In genomic region chr1:202365092-202365815, GRCh38 we compare ENCODE assay signal across 16 cellular contexts. TPM values are rescaled to one million over a fixed set of nuclear protein-coding genes. Genes with fewer than 3 reads are reported as not detected.
A peak's percentile ranks its signal among the peaks of the same experiment; 100 is the strongest.
DNase-seq lines count a peak whose midpoint lies in the region; ATAC-seq and TF ChIP-seq lines count a peak whose summit lies in the region.
"Had no signal": no experiment of that assay in that cellular context is flagged by ENCODE, and none has a peak within 500 bp of the region (broad histone marks: within the 10 kb centered on the region; RNA-seq: fewer than 3 reads in every experiment).

No MANE protein-coding gene starts in this region.

- peak overlapping the region in 1 of 12 donors; percentile 4 for H3K27ac ChIP-seq in heart left ventricle
- H3K27ac ChIP-seq in right atrium auricular region = no peak overlapping the region
- H3K27ac ChIP-seq in hepatocyte = no peak overlapping the region
- H3K27ac ChIP-seq: foreskin keratinocyte, tibial artery had no signal

- intact Hi-C loops in heart left ventricle (cut with DNase I) = no loop called here
- intact Hi-C loops in left cardiac atrium (cut with DNase I) = no loop called here

- peaks cover 0 to 36% (median 9%) of the 10 kb centered on the region in 12 donors for H3K4me1 ChIP-seq in heart left ventricle
- H3K4me1 ChIP-seq in right atrium auricular region = peaks cover 0 to 12% of the 10 kb centered on the region in 2 donors
- no peaks in the 10 kb centered on the region for H3K4me1 ChIP-seq in hepatocyte (ENCODE audit: insufficient read depth)
- H3K4me1 ChIP-seq: foreskin keratinocyte had no signal

- DNase-seq in heart left ventricle (no peak), right atrium auricular region (ENCODE audit: low spot score) (no peak), amniotic epithelial cell (ENCODE audit: low read depth) (peak; percentile 71), left cardiac atrium (no peak), hepatocyte (ENCODE audit: low spot score) (no peak), globus pallidus (ENCODE audit: low spot score) (no peak)
- no peak for DNase-seq in activated T-cell treated with anti-CD3 and anti-CD28 coated beads, Interleukin-2, amount 50 U/mL, for 4 hours
- DNase-seq: activated naive CD8-positive, alpha-beta T cell treated with anti-CD3 and anti-CD28 coated beads, Interleukin-2, amount 10 ng/mL, durations not matched to agents 7 days and 5 days; NCI-H1092; NCI-H526 treated with DMSO at 0.1 percent for 48 hours; SIG-M5; stimulated activated CD4-positive, alpha-beta T cell treated with anti-CD3 and anti-CD28 coated beads, Interleukin-12 subunit alpha, Interleukin-12 subunit beta, amount 100 ng/mL, for 4 hours had no signal

- H3K4me1 Mint-ChIP-seq in activated T-cell treated with anti-CD3 and anti-CD28 coated beads, Interleukin-2, amount 50 U/mL, for 4 hours (ENCODE audit: low read depth) = peaks cover 4% of the 10 kb centered on the region
- H3K4me1 Mint-ChIP-seq: activated naive CD8-positive, alpha-beta T cell treated with anti-CD3 and anti-CD28 coated beads, Interleukin-2, amount 10 ng/mL, durations not matched to agents 7 days and 5 days had no signal

- peaks cover 1% of the 10 kb centered on the region for H3K36me3 Mint-ChIP-seq in activated T-cell treated with anti-CD3 and anti-CD28 coated beads, Interleukin-2, amount 50 U/mL, for 4 hours (ENCODE audit: insufficient read depth)
- H3K36me3 Mint-ChIP-seq: activated naive CD8-positive, alpha-beta T cell treated with anti-CD3 and anti-CD28 coated beads, Interleukin-2, amount 10 ng/mL, durations not matched to agents 7 days and 5 days had no signal

- H3K36me3 ChIP-seq in heart left ventricle = no peaks in the 10 kb centered on the region
- H3K36me3 ChIP-seq in right atrium auricular region = no peaks in the 10 kb centered on the region
- no peaks in the 10 kb centered on the region for H3K36me3 ChIP-seq in hepatocyte (replicated peaks; ENCODE audit: insufficient read depth, low read depth)
- H3K36me3 ChIP-seq: tibial artery had no signal

- TF ChIP-seq CTCF in heart left ventricle (IDR thresholded peaks at IDR 0.05) (no peak), right atrium auricular region (IDR thresholded peaks at IDR 0.05) (no peak), hepatocyte (IDR thresholded peaks at IDR 0.05; ENCODE audit: poor library complexity) (no peak)

- 56 to 64% (median 62%) methylated on average over 4 of the region's 4 CpGs for WGBS in heart left ventricle, 4 donors
- 87% methylated on average over 4 of the region's 4 CpGs for WGBS in hepatocyte (ENCODE audit: low lambda C conversion rate, missing lambda C conversion rate)

- no peak overlapping the region for H3K4me2 ChIP-seq in hepatocyte

- no peak overlapping the region for H3K4me3 ChIP-seq in heart left ventricle
- H3K4me3 ChIP-seq in right atrium auricular region = no peak overlapping the region
- H3K4me3 ChIP-seq in hepatocyte = no peak overlapping the region
- H3K4me3 ChIP-seq: tibial artery had no signal

- H3K27me3 Mint-ChIP-seq in activated T-cell treated with anti-CD3 and anti-CD28 coated beads, Interleukin-2, amount 50 U/mL, for 4 hours (ENCODE audit: low read depth) = no peaks in the 10 kb centered on the region
- H3K27me3 Mint-ChIP-seq: activated naive CD8-positive, alpha-beta T cell treated with anti-CD3 and anti-CD28 coated beads, Interleukin-2, amount 10 ng/mL, durations not matched to agents 7 days and 5 days; dendritic cell treated with granulocyte-macrophage colony-stimulating factor and Interleukin-4, amounts not matched to agents 40 ng/mL and 50 ng/mL, for 4 days had no signal

- no peaks in the 10 kb centered on the region for H3K27me3 ChIP-seq in heart left ventricle
- no peaks in the 10 kb centered on the region for H3K27me3 ChIP-seq in right atrium auricular region
- H3K27me3 ChIP-seq in hepatocyte = no peaks in the 10 kb centered on the region
- H3K27me3 ChIP-seq: foreskin keratinocyte, tibial artery had no signal

- H2AFZ ChIP-seq in hepatocyte = no peak overlapping the region

- no peaks in the 10 kb centered on the region for H3K9me2 ChIP-seq in hepatocyte (replicated peaks; ENCODE audit: insufficient read depth)

- H3K79me2 ChIP-seq in hepatocyte = peaks cover 59% of the 10 kb centered on the region

- H3K9me3 ChIP-seq in heart left ventricle (peaks cover 0 to 2% (median 0%) of the 10 kb centered on the region in 12 donors), right atrium auricular region (no peaks in the 10 kb centered on the region), hepatocyte (ENCODE audit: low read depth) (no peaks in the 10 kb centered on the region)
- H3K9me3 ChIP-seq: tibial artery had no signal

- TF ChIP-seq POLR2A in heart left ventricle (IDR thresholded peaks at IDR 0.05) = no peak

- H3K9me3 Mint-ChIP-seq in activated T-cell treated with anti-CD3 and anti-CD28 coated beads, Interleukin-2, amount 50 U/mL, for 4 hours = no peaks in the 10 kb centered on the region
- H3K9me3 Mint-ChIP-seq: activated naive CD8-positive, alpha-beta T cell treated with anti-CD3 and anti-CD28 coated beads, Interleukin-2, amount 10 ng/mL, durations not matched to agents 7 days and 5 days; dendritic cell treated with granulocyte-macrophage colony-stimulating factor and Interleukin-4, amounts not matched to agents 40 ng/mL and 50 ng/mL, for 4 days had no signal

- peak in 3 of 4 donors; percentile 40 to 60 (median 48) for ATAC-seq in heart left ventricle
- peak; percentile 57 to 58 for ATAC-seq in left cardiac atrium
- no peak for ATAC-seq in activated T-cell treated with anti-CD3 and anti-CD28 coated beads, Interleukin-2, amount 50 U/mL, for 4 hours
- no peak for ATAC-seq in GM21528 (IDR thresholded peaks at IDR 0.05; ENCODE audit: low FRiP score, unreplicated experiment)
- ATAC-seq: foreskin keratinocyte had no signal

- H4K20me1 ChIP-seq in hepatocyte (ENCODE audit: insufficient read depth, poor library complexity, severe bottlenecking) = peaks cover 3% of the 10 kb centered on the region

- H3K4me3 Mint-ChIP-seq in activated T-cell treated with anti-CD3 and anti-CD28 coated beads, Interleukin-2, amount 50 U/mL, for 4 hours = no peak overlapping the region
- H3K4me3 Mint-ChIP-seq: activated naive CD8-positive, alpha-beta T cell treated with anti-CD3 and anti-CD28 coated beads, Interleukin-2, amount 10 ng/mL, durations not matched to agents 7 days and 5 days; dendritic cell treated with granulocyte-macrophage colony-stimulating factor and Interleukin-4, amounts not matched to agents 40 ng/mL and 50 ng/mL, for 4 days had no signal

RNA-seq across cellular contexts. Expression of gene PPP1R12B, which starts 16.8 kb away (rescaled TPM):
- total RNA-seq in heart left ventricle (100 to 1,000 TPM; 368 to 972 (median 618) TPM), right atrium auricular region (100 to 1,000 TPM; 420 to 821 TPM), left cardiac atrium (100 to 1,000 TPM; 416 to 465 TPM), hepatocyte (8.5 and 15.0 TPM in 2 replicates)
- polyA plus RNA-seq in heart left ventricle (100 to 1,000 TPM in 1 of 2 donors, 10 to 100 TPM in 1; 49.9 to 108 TPM), hepatocyte (8.1 and 12.3 TPM in 2 replicates)
- 1 to 10 TPM; 4.7 to 8.1 (median 5.4) TPM for total RNA-seq in activated T-cell treated with anti-CD3 and anti-CD28 coated beads, Interleukin-2, amount 50 U/mL, for 4 hours

RNA-seq across cellular contexts. Expression of gene UBE2T, which starts 23.5 kb away (rescaled TPM):
- total RNA-seq in heart left ventricle = 10 to 100 TPM in 5 of 9 donors, 1 to 10 TPM in 4; 8.6 to 18.9 (median 10.7) TPM
- polyA plus RNA-seq in heart left ventricle = 10 to 100 TPM in 1 of 2 donors, 1 to 10 TPM in 1; 6.9 to 47.8 TPM
- total RNA-seq in right atrium auricular region = 10 to 100 TPM in 1 of 2 donors, 1 to 10 TPM in 1; 9.7 to 10.2 TPM
- 10 to 100 TPM in 1 of 2 donors, 1 to 10 TPM in 1; 6.1 to 10.2 TPM for total RNA-seq in left cardiac atrium
- 7.8 and 18.9 TPM in 2 replicates for total RNA-seq in hepatocyte
- 15.6 and 15.7 TPM in 2 replicates for polyA plus RNA-seq in hepatocyte
- 10 to 100 TPM; 45.2 to 62.3 (median 60.6) TPM for total RNA-seq in activated T-cell treated with anti-CD3 and anti-CD28 coated beads, Interleukin-2, amount 50 U/mL, for 4 hours

Comparison
In these comparisons a context has a peak if more than half of its experiments do, and no peak if none do; other contexts are left out.
1. ATAC-seq: peak in heart left ventricle (3 of 4) and left cardiac atrium (2 of 2); none in activated T-cell treated with anti-CD3 and anti-CD28 coated beads, Interleukin-2, amount 50 U/mL, for 4 hours (0 of 2) and GM21528 (single experiment).
2. RNA of gene PPP1R12B, which starts 16.8 kb away (total RNA-seq): 420 to 821 TPM in right atrium auricular region, 368 to 972 TPM in heart left ventricle and 416 to 465 TPM in left cardiac atrium; 8.5 to 15.0 TPM in hepatocyte and 4.7 to 8.1 TPM in activated T-cell treated with anti-CD3 and anti-CD28 coated beads, Interleukin-2, amount 50 U/mL, for 4 hours; every median in the first group is over 10 times any median in the second.